In the genomic region with DNA sequence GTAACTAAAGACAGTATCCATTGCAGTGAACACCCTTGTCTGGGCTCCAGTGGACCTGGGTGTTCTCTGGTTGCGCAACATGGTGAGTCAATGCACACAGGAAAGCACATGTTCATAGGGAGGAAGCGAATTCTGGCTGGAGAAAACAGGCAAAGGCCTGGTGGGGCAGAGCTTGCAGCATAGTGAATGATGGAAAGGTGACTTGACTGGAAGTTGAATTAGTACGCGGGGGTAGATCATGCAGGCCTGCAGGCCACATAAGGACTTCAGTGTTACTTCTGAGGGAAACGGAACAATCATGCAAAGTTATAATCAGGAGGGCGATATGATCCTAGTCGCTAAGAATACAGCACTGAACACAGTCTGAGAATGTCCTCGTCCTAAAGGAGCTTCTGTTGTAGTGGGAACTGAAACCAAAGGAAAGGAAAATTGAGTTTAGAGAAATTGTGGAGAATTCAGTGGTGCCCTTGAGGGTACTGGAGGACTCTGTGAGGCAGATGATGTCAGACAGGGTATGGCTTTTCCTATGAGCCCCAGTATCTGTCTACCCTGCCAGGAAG, we compare ENCODE assay signal across 1 cellular context.
TF ChIP-seq lines count a peak whose summit lies in the region.

No MANE protein-coding gene starts in this region.

TF ChIP-seq in HepG2, 621 proteins besides CTCF, POLR2A, EP300 and RAD21 (continued from another document and continues in another):
- TF ChIP-seq, protein P1, sequence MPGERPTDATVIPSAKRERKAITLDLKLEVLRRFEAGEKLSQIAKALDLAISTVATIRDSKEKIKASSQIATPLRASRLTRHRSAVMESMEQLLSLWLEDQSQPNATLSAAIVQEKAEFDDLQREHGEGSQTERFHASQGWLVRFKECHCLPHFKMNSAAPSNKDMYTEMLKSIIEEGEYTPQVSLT (CRISPR knock-in tag; IDR thresholded peaks at IDR 0.05; ENCODE audit: borderline replicate concordance, low read depth): no peak
- TF ChIP-seq THAP11 (CRISPR knock-in tag; IDR thresholded peaks at IDR 0.05) (peak; percentile 65), RARA (CRISPR knock-in tag; IDR thresholded peaks at IDR 0.05) (peak; percentile 59; the same call in 1 of the 2 replicates), ZNF143 (CRISPR knock-in tag; IDR thresholded peaks at IDR 0.05) (no peak), HOMEZ (CRISPR knock-in tag; IDR thresholded peaks at IDR 0.05; ENCODE audit: low read depth) (peak; percentile 90; the same call in 1 of the 2 replicates), JUND (CRISPR knock-in tag; IDR thresholded peaks at IDR 0.05) (peak; percentile 94), RAD51 (IDR thresholded peaks at IDR 0.05; ENCODE audit: borderline replicate concordance) (no peak), HMG20A (CRISPR knock-in tag; IDR thresholded peaks at IDR 0.05; ENCODE audit: borderline replicate concordance) (peak; percentile 58; the same call in 1 of the 2 replicates), ZBED4 (CRISPR knock-in tag; IDR thresholded peaks at IDR 0.05; ENCODE audit: borderline replicate concordance) (peak; percentile 61; the same call in 1 of the 2 replicates), ZNF670 (CRISPR knock-in tag; IDR thresholded peaks at IDR 0.05; ENCODE audit: borderline replicate concordance) (peak; percentile 66; the same call in 1 of the 2 replicates), FOXA3 (CRISPR knock-in tag; IDR thresholded peaks at IDR 0.05) (peak; percentile 84), KAT8 (CRISPR knock-in tag; IDR thresholded peaks at IDR 0.05) (peak; percentile 56; the same call in 1 of the 2 replicates), SNRNP70 (IDR thresholded peaks at IDR 0.05; ENCODE audit: low read depth, low read length) (no peak), ETV6 (CRISPR knock-in tag; conservative IDR thresholded peaks at IDR 0.05) (no peak), TRIM22 (IDR thresholded peaks at IDR 0.05) (no peak), SIN3A (IDR thresholded peaks at IDR 0.05; ENCODE audit: borderline replicate concordance, low read depth, low read length) (no peak), THYN1 (CRISPR knock-in tag; IDR thresholded peaks at IDR 0.05; ENCODE audit: borderline replicate concordance, low read depth) (no peak), MAFK (conservative IDR thresholded peaks at IDR 0.05 in 1 of 2, IDR thresholded peaks at IDR 0.05 in 1 of 2; ENCODE audit: low read length in 2 of 2) (no peak), IRF2 (CRISPR knock-in tag; IDR thresholded peaks at IDR 0.05) (peak; percentile 52; the same call in 1 of the 2 replicates), CEBPB (IDR thresholded peaks at IDR 0.05; ENCODE audit: borderline replicate concordance, low read depth, low read length) (peak; percentile 98), ATF7 (IDR thresholded peaks at IDR 0.05) (no peak), ATF7 (CRISPR knock-in tag; IDR thresholded peaks at IDR 0.05) (no peak), GABPB1 (CRISPR knock-in tag; IDR thresholded peaks at IDR 0.05) (peak; percentile 65), ZNF496 (CRISPR knock-in tag; IDR thresholded peaks at IDR 0.05; ENCODE audit: insufficient replicate concordance) (no peak), IKZF5 (CRISPR knock-in tag; IDR thresholded peaks at IDR 0.05) (peak; percentile 78), NCOA5 (CRISPR knock-in tag; IDR thresholded peaks at IDR 0.05) (no peak), BRCA1 (CRISPR knock-in tag; IDR thresholded peaks at IDR 0.05) (no peak), ZNF652 (CRISPR knock-in tag; IDR thresholded peaks at IDR 0.05; ENCODE audit: borderline replicate concordance, low read depth) (0 out of 2 replicates have a peak, but pooled peaks have one; percentile 19), HDAC1 (CRISPR knock-in tag; IDR thresholded peaks at IDR 0.05) (peak; percentile 53; the same call in 1 of the 2 replicates), ZNF772 (CRISPR knock-in tag; IDR thresholded peaks at IDR 0.05) (0 out of 2 replicates have a peak, but pooled peaks have one; percentile 44), TBX2 (CRISPR knock-in tag; IDR thresholded peaks at IDR 0.05; ENCODE audit: borderline replicate concordance) (peak; percentile 49; the same call in 1 of the 2 replicates), ZNF614 (CRISPR knock-in tag; IDR thresholded peaks at IDR 0.05; ENCODE audit: borderline replicate concordance) (peak; percentile 87), NR1H2 (CRISPR knock-in tag; IDR thresholded peaks at IDR 0.05; ENCODE audit: borderline replicate concordance, low read depth) (no peak), HNF4A (CRISPR knock-in tag; IDR thresholded peaks at IDR 0.05) (peak; percentile 55; the same call in 1 of the 2 replicates), FOXO1 (CRISPR knock-in tag; IDR thresholded peaks at IDR 0.05) (peak; percentile 46; the same call in 1 of the 2 replicates)
- TF ChIP-seq, protein P2, sequence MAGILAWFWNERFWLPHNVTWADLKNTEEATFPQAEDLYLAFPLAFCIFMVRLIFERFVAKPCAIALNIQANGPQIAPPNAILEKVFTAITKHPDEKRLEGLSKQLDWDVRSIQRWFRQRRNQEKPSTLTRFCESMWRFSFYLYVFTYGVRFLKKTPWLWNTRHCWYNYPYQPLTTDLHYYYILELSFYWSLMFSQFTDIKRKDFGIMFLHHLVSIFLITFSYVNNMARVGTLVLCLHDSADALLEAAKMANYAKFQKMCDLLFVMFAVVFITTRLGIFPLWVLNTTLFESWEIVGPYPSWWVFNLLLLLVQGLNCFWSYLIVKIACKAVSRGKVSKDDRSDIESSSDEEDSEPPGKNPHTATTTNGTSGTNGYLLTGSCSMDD (CRISPR knock-in tag; IDR thresholded peaks at IDR 0.05): no peak
- TF ChIP-seq, protein P3, sequence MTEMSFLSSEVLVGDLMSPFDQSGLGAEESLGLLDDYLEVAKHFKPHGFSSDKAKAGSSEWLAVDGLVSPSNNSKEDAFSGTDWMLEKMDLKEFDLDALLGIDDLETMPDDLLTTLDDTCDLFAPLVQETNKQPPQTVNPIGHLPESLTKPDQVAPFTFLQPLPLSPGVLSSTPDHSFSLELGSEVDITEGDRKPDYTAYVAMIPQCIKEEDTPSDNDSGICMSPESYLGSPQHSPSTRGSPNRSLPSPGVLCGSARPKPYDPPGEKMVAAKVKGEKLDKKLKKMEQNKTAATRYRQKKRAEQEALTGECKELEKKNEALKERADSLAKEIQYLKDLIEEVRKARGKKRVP (CRISPR knock-in tag; IDR thresholded peaks at IDR 0.05): peak in 1 of 2 experiments; percentile 72; a peak in 2 of 4 replicates
- TF ChIP-seq, protein P4, sequence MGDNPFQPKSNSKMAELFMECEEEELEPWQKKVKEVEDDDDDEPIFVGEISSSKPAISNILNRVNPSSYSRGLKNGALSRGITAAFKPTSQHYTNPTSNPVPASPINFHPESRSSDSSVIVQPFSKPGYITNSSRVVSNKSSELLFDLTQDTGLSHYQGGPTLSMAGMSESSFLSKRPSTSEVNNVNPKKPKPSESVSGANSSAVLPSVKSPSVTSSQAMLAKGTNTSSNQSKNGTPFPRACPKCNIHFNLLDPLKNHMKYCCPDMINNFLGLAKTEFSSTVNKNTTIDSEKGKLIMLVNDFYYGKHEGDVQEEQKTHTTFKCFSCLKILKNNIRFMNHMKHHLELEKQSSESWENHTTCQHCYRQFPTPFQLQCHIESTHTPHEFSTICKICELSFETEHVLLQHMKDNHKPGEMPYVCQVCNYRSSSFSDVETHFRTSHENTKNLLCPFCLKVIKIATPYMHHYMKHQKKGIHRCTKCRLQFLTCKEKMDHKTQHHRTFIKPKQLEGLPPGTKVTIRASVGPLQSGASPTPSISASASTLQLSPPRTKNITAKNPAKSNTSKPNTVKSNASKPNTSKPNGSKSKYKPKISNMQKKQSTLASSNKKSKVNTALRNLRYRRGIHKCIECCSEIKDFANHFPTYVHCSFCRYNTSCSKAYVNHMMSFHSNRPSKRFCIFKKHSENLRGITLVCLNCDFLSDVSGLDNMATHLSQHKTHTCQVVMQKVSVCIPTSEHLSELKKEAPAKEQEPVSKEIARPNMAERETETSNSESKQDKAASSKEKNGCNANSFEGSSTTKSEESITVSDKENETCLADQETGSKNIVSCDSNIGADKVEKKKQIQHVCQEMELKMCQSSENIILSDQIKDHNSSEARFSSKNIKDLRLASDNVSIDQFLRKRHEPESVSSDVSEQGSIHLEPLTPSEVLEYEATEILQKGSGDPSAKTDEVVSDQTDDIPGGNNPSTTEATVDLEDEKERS (CRISPR knock-in tag; IDR thresholded peaks at IDR 0.05): peak; percentile 79; the same call in 1 of the 2 replicates
- TF ChIP-seq, protein P5, sequence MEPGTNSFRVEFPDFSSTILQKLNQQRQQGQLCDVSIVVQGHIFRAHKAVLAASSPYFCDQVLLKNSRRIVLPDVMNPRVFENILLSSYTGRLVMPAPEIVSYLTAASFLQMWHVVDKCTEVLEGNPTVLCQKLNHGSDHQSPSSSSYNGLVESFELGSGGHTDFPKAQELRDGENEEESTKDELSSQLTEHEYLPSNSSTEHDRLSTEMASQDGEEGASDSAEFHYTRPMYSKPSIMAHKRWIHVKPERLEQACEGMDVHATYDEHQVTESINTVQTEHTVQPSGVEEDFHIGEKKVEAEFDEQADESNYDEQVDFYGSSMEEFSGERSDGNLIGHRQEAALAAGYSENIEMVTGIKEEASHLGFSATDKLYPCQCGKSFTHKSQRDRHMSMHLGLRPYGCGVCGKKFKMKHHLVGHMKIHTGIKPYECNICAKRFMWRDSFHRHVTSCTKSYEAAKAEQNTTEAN (CRISPR knock-in tag; conservative IDR thresholded peaks at IDR 0.05): 0 out of 2 replicates have a peak, but pooled peaks have one; percentile 44
- TF ChIP-seq, protein P6, sequence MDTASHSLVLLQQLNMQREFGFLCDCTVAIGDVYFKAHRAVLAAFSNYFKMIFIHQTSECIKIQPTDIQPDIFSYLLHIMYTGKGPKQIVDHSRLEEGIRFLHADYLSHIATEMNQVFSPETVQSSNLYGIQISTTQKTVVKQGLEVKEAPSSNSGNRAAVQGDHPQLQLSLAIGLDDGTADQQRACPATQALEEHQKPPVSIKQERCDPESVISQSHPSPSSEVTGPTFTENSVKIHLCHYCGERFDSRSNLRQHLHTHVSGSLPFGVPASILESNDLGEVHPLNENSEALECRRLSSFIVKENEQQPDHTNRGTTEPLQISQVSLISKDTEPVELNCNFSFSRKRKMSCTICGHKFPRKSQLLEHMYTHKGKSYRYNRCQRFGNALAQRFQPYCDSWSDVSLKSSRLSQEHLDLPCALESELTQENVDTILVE (CRISPR knock-in tag; IDR thresholded peaks at IDR 0.05): peak; percentile 29; the same call in 1 of the 2 replicates
- TF ChIP-seq, protein P7, sequence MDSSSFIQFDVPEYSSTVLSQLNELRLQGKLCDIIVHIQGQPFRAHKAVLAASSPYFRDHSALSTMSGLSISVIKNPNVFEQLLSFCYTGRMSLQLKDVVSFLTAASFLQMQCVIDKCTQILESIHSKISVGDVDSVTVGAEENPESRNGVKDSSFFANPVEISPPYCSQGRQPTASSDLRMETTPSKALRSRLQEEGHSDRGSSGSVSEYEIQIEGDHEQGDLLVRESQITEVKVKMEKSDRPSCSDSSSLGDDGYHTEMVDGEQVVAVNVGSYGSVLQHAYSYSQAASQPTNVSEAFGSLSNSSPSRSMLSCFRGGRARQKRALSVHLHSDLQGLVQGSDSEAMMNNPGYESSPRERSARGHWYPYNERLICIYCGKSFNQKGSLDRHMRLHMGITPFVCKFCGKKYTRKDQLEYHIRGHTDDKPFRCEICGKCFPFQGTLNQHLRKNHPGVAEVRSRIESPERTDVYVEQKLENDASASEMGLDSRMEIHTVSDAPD (CRISPR knock-in tag; IDR thresholded peaks at IDR 0.05): 0 out of 2 replicates have a peak, but pooled peaks have one; percentile 31
